8 cellular contexts compared by ENCODE assay signal in the genomic region with DNA sequence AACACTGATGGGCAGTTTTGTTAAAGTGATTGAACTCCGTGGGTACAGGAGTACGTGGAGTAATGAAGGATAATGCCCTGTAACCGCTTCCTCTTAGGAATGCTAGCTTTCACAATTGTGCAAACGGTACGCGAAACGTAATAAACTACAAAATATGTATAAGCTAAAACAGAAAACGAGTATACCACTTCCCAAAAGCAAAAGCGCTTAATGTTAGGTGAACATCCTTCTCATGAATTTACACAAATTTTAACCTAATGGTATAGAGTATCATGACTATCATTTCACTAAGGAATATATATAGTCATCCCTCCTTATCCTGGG. TPM values are rescaled to one million over a fixed set of nuclear protein-coding genes. Genes with fewer than 3 reads are reported as not detected.
DNase-seq lines count a peak whose midpoint lies in the region; ATAC-seq, FAIRE-seq and TF ChIP-seq lines count a peak whose summit lies in the region.

No MANE protein-coding gene starts in this region.

- intact Hi-C loops in K562 (cut with micrococcal nuclease): loop anchor here (1.0 to 10.0 kb wide), 2 partner anchors 34 to 118 kb away; a partner anchor contains a TSS

- H3K9ac ChIP-seq in K562 (ENCODE audit: insufficient read depth in 1 of 2, low read depth in 2 of 2, low read length in 2 of 2) (no peak overlapping the region), mucosa of stomach (ENCODE audit: low read length) (peak overlapping the region; percentile 35)

- H4K20me1 ChIP-seq in K562 (replicated peaks; ENCODE audit: control insufficient read depth, insufficient read depth, low read length): no peaks in the 10 kb centered on the region

- H3K36me3 Mint-ChIP-seq in HFFc6 (ENCODE audit: low read depth): peaks cover 8% of the 10 kb centered on the region; the same call in 1 of the 2 replicates

- ATAC-seq in K562 (no peak), HG03025 (IDR thresholded peaks at IDR 0.05; ENCODE audit: low FRiP score, unreplicated experiment) (no peak)

- TF ChIP-seq CTCF in AG04449 (IDR thresholded peaks at IDR 0.05; ENCODE audit: insufficient read depth, low read length, missing control alignments) (no peak), HFFc6 (IDR thresholded peaks at IDR 0.05) (no peak), K562 (IDR thresholded peaks at IDR 0.05 in 2 of 3, conservative IDR thresholded peaks at IDR 0.05 in 1 of 3; ENCODE audit: insufficient read depth in 2 of 3, low read depth in 1 of 3, low read length in 3 of 3) (no peak)

- H3K79me2 ChIP-seq in K562 (ENCODE audit: control insufficient read depth, insufficient read depth, low read length): peaks cover 7% of the 10 kb centered on the region; the same call in 2 of the 3 replicates

- DNase-seq in AG04449 (ENCODE audit: low read depth, low spot score) (no peak), HFFc6 (no peak), K562 (ENCODE audit: extremely low read depth in 1 of 4, low spot score in 3 of 4) (no peak), NCI-H82 treated with DMSO at 0.1 percent for 48 hours (lab: John Stamatoyannopoulos, UW; ENCODE audit: unreplicated experiment) (no peak), middle frontal gyrus (ENCODE audit: extremely low spot score, low spot score) (no peak), SKM-1 treated with dmso at 0.1 percent for 144 hours (lab: John Stamatoyannopoulos, UW; ENCODE audit: unreplicated experiment) (no peak)

- no peaks in the 10 kb centered on the region for H3K9me1 ChIP-seq in K562 (ENCODE audit: control insufficient read depth, insufficient read depth, low read length)

- 74% methylated on average over 9 of the region's 9 CpGs for WGBS in K562 (ENCODE audit: insufficient coverage, low coverage, missing lambda C conversion rate)

- peak overlapping the region; percentile 54 for H3K4me2 ChIP-seq in K562 (ENCODE audit: insufficient read depth, low read length)

- no peaks in the 10 kb centered on the region; the same call in 1 of the 2 replicates for H3K27me3 Mint-ChIP-seq in HFFc6 (ENCODE audit: insufficient read depth)

- peak overlapping the region; percentile 96 for H3K27ac Mint-ChIP-seq in HFFc6

- H2AFZ ChIP-seq in K562 (ENCODE audit: low read depth, low read length): peak overlapping the region; percentile 90

- H3K36me3 ChIP-seq in K562 (ENCODE audit: control insufficient read depth, insufficient read depth, low read length): no peaks in the 10 kb centered on the region
- no peaks in the 10 kb centered on the region for H3K36me3 ChIP-seq in mucosa of stomach (ENCODE audit: control insufficient read depth, insufficient read depth, low read length)

- peak overlapping the region; percentile 92 for H3K4me3 Mint-ChIP-seq in HFFc6

- H3K4me1 ChIP-seq in K562 (replicated peaks in 1 of 2; ENCODE audit: control insufficient read depth in 2 of 2, insufficient read depth in 2 of 2, low read length in 2 of 2) (peaks cover 4 to 10% of the 10 kb centered on the region in 2 experiments; a peak in 3 of 5 replicates), mucosa of stomach (ENCODE audit: control insufficient read depth, insufficient read depth, low read length) (no peaks in the 10 kb centered on the region)

- H3K4me3 ChIP-seq in AG04449 (ENCODE audit: low read depth, low read length) (peak overlapping the region; percentile 81), K562 (no peak overlapping the region), mucosa of stomach (ENCODE audit: low read length) (peak overlapping the region; percentile 61)

- H3K27ac ChIP-seq in K562 (ENCODE audit: extremely low read depth, low read depth, low read length): no peak overlapping the region

- H3K4me1 Mint-ChIP-seq in HFFc6 (ENCODE audit: low read depth): peaks cover 26% of the 10 kb centered on the region

- no peak for TF ChIP-seq RAD21 in K562 (CRISPR knock-in tag; conservative IDR thresholded peaks at IDR 0.05 in 1 of 2, IDR thresholded peaks at IDR 0.05 in 1 of 2)

- H3K9me3 ChIP-seq in K562 (replicated peaks; ENCODE audit: control insufficient read depth, insufficient read depth, low read depth, low read length) (no peaks in the 10 kb centered on the region), mucosa of stomach (ENCODE audit: control insufficient read depth, low read length) (no peaks in the 10 kb centered on the region)

- TF ChIP-seq EP300 in K562 (IDR thresholded peaks at IDR 0.05; ENCODE audit: low read length): no peak

- CTCF ChIA-PET in AG04449 (lab: Yijun Ruan, JAX): interaction anchor here (0.6 to 4.1 kb wide), 19 partner anchors 9 to 389 kb away, joined by 3 to 25 read pairs (median 4); a partner anchor contains a TSS
- CTCF ChIA-PET in K562 (lab: Yijun Ruan, JAX; ENCODE audit: low intra/inter-chr PET ratio): no interaction called here

- no peak for TF ChIP-seq POLR2A in K562 (conservative IDR thresholded peaks at IDR 0.05)

- no peak for FAIRE-seq in K562 (lab: Jason Lieb, UNC)

- POLR2A ChIA-PET in AG04449 (lab: Yijun Ruan, JAX) (interaction anchor here (1.0 to 1.1 kb wide), 3 partner anchors 16 to 34 kb away, joined by 3 to 4 read pairs (median 4); a partner anchor contains a TSS), K562 (lab: Yijun Ruan, JAX) (interaction anchor here (0.8 to 1.7 kb wide), 2 partner anchors 10 to 16 kb away, joined by 4 read pairs; no protein-coding TSS in a partner anchor)

- no peaks in the 10 kb centered on the region for H3K9me3 Mint-ChIP-seq in HFFc6

- no peaks in the 10 kb centered on the region for H3K27me3 ChIP-seq in K562 (ENCODE audit: control insufficient read depth in 2 of 2, insufficient read depth in 2 of 2, low read length in 2 of 2)
- no peaks in the 10 kb centered on the region for H3K27me3 ChIP-seq in mucosa of stomach (ENCODE audit: control insufficient read depth, insufficient read depth, low read length)

- in situ Hi-C loops in K562 (cut with MboI): no loop called here

- BruUV-seq in K562 (replicated peaks; lab: Mats Ljungman, UMichigan): no TSS peak

TF ChIP-seq in K562, 482 proteins besides CTCF, POLR2A, EP300 and RAD21 (continues in another document):
- TF ChIP-seq SRF (CRISPR knock-in tag; IDR thresholded peaks at IDR 0.05) (0 out of 4 replicates have a peak, but pooled peaks of 1 of the 2 experiments have one; percentile 10), TAL1 (IDR thresholded peaks at IDR 0.05) (no peak), SREBF2 (CRISPR knock-in tag; IDR thresholded peaks at IDR 0.05) (no peak)
- TF ChIP-seq, protein P1, sequence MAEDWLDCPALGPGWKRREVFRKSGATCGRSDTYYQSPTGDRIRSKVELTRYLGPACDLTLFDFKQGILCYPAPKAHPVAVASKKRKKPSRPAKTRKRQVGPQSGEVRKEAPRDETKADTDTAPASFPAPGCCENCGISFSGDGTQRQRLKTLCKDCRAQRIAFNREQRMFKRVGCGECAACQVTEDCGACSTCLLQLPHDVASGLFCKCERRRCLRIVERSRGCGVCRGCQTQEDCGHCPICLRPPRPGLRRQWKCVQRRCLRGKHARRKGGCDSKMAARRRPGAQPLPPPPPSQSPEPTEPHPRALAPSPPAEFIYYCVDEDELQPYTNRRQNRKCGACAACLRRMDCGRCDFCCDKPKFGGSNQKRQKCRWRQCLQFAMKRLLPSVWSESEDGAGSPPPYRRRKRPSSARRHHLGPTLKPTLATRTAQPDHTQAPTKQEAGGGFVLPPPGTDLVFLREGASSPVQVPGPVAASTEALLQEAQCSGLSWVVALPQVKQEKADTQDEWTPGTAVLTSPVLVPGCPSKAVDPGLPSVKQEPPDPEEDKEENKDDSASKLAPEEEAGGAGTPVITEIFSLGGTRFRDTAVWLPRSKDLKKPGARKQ (CRISPR knock-in tag; IDR thresholded peaks at IDR 0.05): 0 out of 2 replicates have a peak, but pooled peaks have one; percentile 55

RNA-seq across cellular contexts. Expression of a gene that starts 0.4 kb away (rescaled TPM):
- total RNA-seq in HFFc6 (2021; fragmentation: NEBNext Ultra II Directional; extraction: Animal tissue kit (Norgen Biotek cat#: 25700)): 1 to 10 TPM; 6.2 to 7.2 (median 6.9) TPM
- total RNA-seq in K562 (2011; cell fraction: chromatin; rRNA removed; ENCODE audit: low replicate concordance): 0.74 and 3.3 TPM in 2 replicates
- total RNA-seq in K562 (2011; cell fraction: nucleolus; rRNA removed): 0.67 and 1.2 TPM in 2 replicates
- 1.8 and 2.8 TPM in 2 replicates for total RNA-seq in K562 (2011; cell fraction: nucleoplasm; rRNA removed)
- total RNA-seq in K562 (2014; rRNA removed): 0.68 and 0.98 TPM in 2 replicates
- total RNA-seq in K562 (2014; rRNA removed; fragmentation: Illumina TruSeq; extraction: Trizol): 2.3 and 3.0 TPM in 2 replicates
- 1.9 and 2.1 TPM in 2 replicates for total RNA-seq in K562 (2015; rRNA removed; fragmentation: Illumina TruSeq; extraction: Trizol)
- total RNA-seq in K562 (2021): 1.2 and 1.6 TPM in 2 replicates
- 2.2 and 2.4 TPM in 2 replicates for polyA plus RNA-seq in K562 (2011; rRNA removed)
- 0.33 and 0.80 TPM in 2 replicates for polyA plus RNA-seq in K562 (2011; cell fraction: cytosol; rRNA removed)
- 2.1 and 3.7 TPM in 2 replicates for polyA plus RNA-seq in K562 (2011; cell fraction: nucleus; rRNA removed)
- polyA plus RNA-seq in K562 (2012): 0.89 and 1.2 TPM in 2 replicates
- 1.5 and 1.9 TPM in 2 replicates for polyA plus RNA-seq in K562 (2014; fragmentation: Illumina TruSeq; extraction: Trizol)
- 1 to 10 TPM in 1 of 2 experiments, under 1 TPM in 1; 0.62 to 1.1 TPM for polyA plus RNA-seq in K562 (2014; fragmentation: Nextera tagmentation; extraction: Ambion mirVana)
- 1.00 and 1.3 TPM in 2 replicates for polyA plus RNA-seq in K562 (2014; rRNA removed)
- polyA minus RNA-seq in K562 (2011; rRNA and poly(A)+ RNA removed): 1.8 and 3.3 TPM in 2 replicates
- polyA minus RNA-seq in K562 (2011; cell fraction: cytosol; rRNA and poly(A)+ RNA removed): 0.86 and 1.8 TPM in 2 replicates
- polyA minus RNA-seq in K562 (2011; cell fraction: nucleus; rRNA and poly(A)+ RNA removed): 0.67 and 1.3 TPM in 2 replicates

RNA-seq across cellular contexts. Expression of a gene that starts 33.6 kb away (rescaled TPM):
- 10 to 100 TPM in 3 of 6 experiments, 1 to 10 TPM in 3; 9.5 to 12.7 (median 10.2) TPM for total RNA-seq in HFFc6 (2021; fragmentation: NEBNext Ultra II Directional; extraction: Animal tissue kit (Norgen Biotek cat#: 25700))
- total RNA-seq in K562 (2011; cell fraction: chromatin; rRNA removed; ENCODE audit: low replicate concordance): 22.5 and 36.3 TPM in 2 replicates
- 10.8 and 13.6 TPM in 2 replicates for total RNA-seq in K562 (2011; cell fraction: nucleolus; rRNA removed)
- 32.3 and 55.7 TPM in 2 replicates for total RNA-seq in K562 (2011; cell fraction: nucleoplasm; rRNA removed)
- total RNA-seq in K562 (2014; rRNA removed): 8.1 and 12.7 TPM in 2 replicates
- total RNA-seq in K562 (2014; rRNA removed; fragmentation: Illumina TruSeq; extraction: Trizol): 27.5 and 30.3 TPM in 2 replicates
- 20.1 and 23.2 TPM in 2 replicates for total RNA-seq in K562 (2015; rRNA removed; fragmentation: Illumina TruSeq; extraction: Trizol)
- total RNA-seq in K562 (2021): 15.0 and 16.4 TPM in 2 replicates
- polyA plus RNA-seq in K562 (2011; rRNA removed): 16.4 and 19.0 TPM in 2 replicates
- polyA plus RNA-seq in K562 (2011; cell fraction: cytosol; rRNA removed): 3.0 and 10.5 TPM in 2 replicates
- 7.6 and 15.5 TPM in 2 replicates for polyA plus RNA-seq in K562 (2011; cell fraction: nucleus; rRNA removed)
- 10.8 and 11.6 TPM in 2 replicates for polyA plus RNA-seq in K562 (2012)
- polyA plus RNA-seq in K562 (2014; fragmentation: Illumina TruSeq; extraction: Trizol): 17.1 and 17.6 TPM in 2 replicates
- 10 to 100 TPM; 12.7 TPM for polyA plus RNA-seq in K562 (2014; fragmentation: Nextera tagmentation; extraction: Ambion mirVana)
- polyA plus RNA-seq in K562 (2014; rRNA removed): 11.7 and 12.6 TPM in 2 replicates
- 26.6 and 42.6 TPM in 2 replicates for polyA minus RNA-seq in K562 (2011; rRNA and poly(A)+ RNA removed)
- polyA minus RNA-seq in K562 (2011; cell fraction: cytosol; rRNA and poly(A)+ RNA removed): 4.9 and 8.2 TPM in 2 replicates
- polyA minus RNA-seq in K562 (2011; cell fraction: nucleus; rRNA and poly(A)+ RNA removed): 13.9 and 20.9 TPM in 2 replicates
